ENCODE assay signal across 10 cellular contexts in the genomic region with DNA sequence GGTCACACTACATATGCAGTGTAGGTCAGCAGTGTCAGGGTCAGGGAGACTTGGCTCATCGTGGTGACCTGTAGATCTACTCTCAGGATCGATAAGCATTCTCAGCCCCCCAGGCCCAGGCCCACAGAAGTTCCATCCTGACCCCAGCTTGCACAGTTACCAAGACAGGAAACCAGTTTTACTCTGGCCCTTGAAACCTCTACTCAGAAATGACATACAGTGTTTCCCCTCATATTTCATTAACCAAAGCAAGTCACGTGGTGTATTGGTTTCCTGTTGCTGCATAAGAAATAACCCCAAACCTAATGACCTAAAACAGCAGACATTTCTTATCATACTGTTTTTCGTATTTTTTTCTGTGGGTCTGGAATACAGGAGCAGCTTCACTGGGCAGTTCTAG.
DNase-seq lines count a peak whose midpoint lies in the region; ATAC-seq and TF ChIP-seq lines count a peak whose summit lies in the region.
"Had no signal": no experiment of that assay in that cellular context is flagged by ENCODE, and none has a peak within 500 bp of the region (broad histone marks: within the 10 kb centered on the region; RNA-seq: fewer than 3 reads in every experiment).

No MANE protein-coding gene starts in this region.

- H3K36me3 ChIP-seq in hepatocyte (replicated peaks; ENCODE audit: insufficient read depth, low read depth): no peaks in the 10 kb centered on the region
- H3K36me3 ChIP-seq: uterus had no signal

- no peaks in the 10 kb centered on the region for H3K9me3 ChIP-seq in hepatocyte (ENCODE audit: low read depth)
- H3K9me3 ChIP-seq: left ventricle myocardium inferior, uterus had no signal

- H3K4me3 ChIP-seq in dorsolateral prefrontal cortex (no peak overlapping the region), hepatocyte (no peak overlapping the region)
- H3K4me3 ChIP-seq: left ventricle myocardium inferior, uterus had no signal

- ATAC-seq in GM18508 (IDR thresholded peaks at IDR 0.05; ENCODE audit: insufficient read depth, unreplicated experiment) (peak; percentile 75), GM21423 (IDR thresholded peaks at IDR 0.05; ENCODE audit: unreplicated experiment) (peak; percentile 74), HG03521 (IDR thresholded peaks at IDR 0.05; ENCODE audit: unreplicated experiment) (peak; percentile 78), left cardiac atrium (no peak)
- ATAC-seq in effector memory CD8-positive, alpha-beta T cell (replicated peaks): peak; percentile 88

- no peaks in the 10 kb centered on the region for H3K27me3 Mint-ChIP-seq in effector memory CD8-positive, alpha-beta T cell

- H3K27me3 ChIP-seq in dorsolateral prefrontal cortex (no peaks in the 10 kb centered on the region), hepatocyte (no peaks in the 10 kb centered on the region)
- H3K27me3 ChIP-seq: uterus had no signal

- peak overlapping the region; percentile 64 to 71 for H3K4me3 Mint-ChIP-seq in effector memory CD8-positive, alpha-beta T cell

- no peak overlapping the region for H3K27ac ChIP-seq in dorsolateral prefrontal cortex
- no peak overlapping the region for H3K27ac ChIP-seq in hepatocyte
- H3K27ac ChIP-seq: left ventricle myocardium inferior, uterus had no signal

- H3K9me3 Mint-ChIP-seq in effector memory CD8-positive, alpha-beta T cell: no peaks in the 10 kb centered on the region

- H3K4me2 ChIP-seq in hepatocyte: no peak overlapping the region

- H3K79me2 ChIP-seq in hepatocyte: no peaks in the 10 kb centered on the region

- H3K9me2 ChIP-seq in hepatocyte (replicated peaks; ENCODE audit: insufficient read depth): no peaks in the 10 kb centered on the region

- DNase-seq in effector memory CD8-positive, alpha-beta T cell: peak; percentile 11 to 37 (median 15)
- DNase-seq in dorsolateral prefrontal cortex (no peak), hepatocyte (ENCODE audit: low spot score) (no peak), DMS79 (lab: John Stamatoyannopoulos, UW) (no peak), left cardiac atrium (no peak)
- DNase-seq: left ventricle myocardium inferior, uterus had no signal

- intact Hi-C loops in dorsolateral prefrontal cortex (cut with DNase I) (loop anchor here (2.0 to 5.0 kb wide), 3 partner anchors 109 to 622 kb away; no protein-coding TSS in a partner anchor), left cardiac atrium (cut with DNase I) (loop anchor here in 1 of 2 donors (10.0 kb wide), 1 partner anchor 109 kb away; no protein-coding TSS in a partner anchor)

- H3K4me1 Mint-ChIP-seq in effector memory CD8-positive, alpha-beta T cell (ENCODE audit: low read depth in 2 of 2): peaks cover 39 to 50% of the 10 kb centered on the region in 2 donors

- no peaks in the 10 kb centered on the region for H3K36me3 Mint-ChIP-seq in effector memory CD8-positive, alpha-beta T cell (ENCODE audit: insufficient read depth)

- TF ChIP-seq CTCF in dorsolateral prefrontal cortex (IDR thresholded peaks at IDR 0.05 in 54 of 56, conservative IDR thresholded peaks at IDR 0.05 in 2 of 56; ENCODE audit: low read depth in 1 of 56, partially characterized antibody in 56 of 56) (no peak), hepatocyte (IDR thresholded peaks at IDR 0.05; ENCODE audit: poor library complexity) (no peak)

- H3K4me1 ChIP-seq in hepatocyte (ENCODE audit: insufficient read depth): no peaks in the 10 kb centered on the region
- H3K4me1 ChIP-seq: uterus had no signal

- 86% methylated on average over 4 of the region's 4 CpGs for WGBS in hepatocyte (ENCODE audit: low lambda C conversion rate, missing lambda C conversion rate)

- H3K27ac Mint-ChIP-seq in effector memory CD8-positive, alpha-beta T cell: peak overlapping the region; percentile 94 to 99

- no peak overlapping the region for H2AFZ ChIP-seq in hepatocyte

- no peaks in the 10 kb centered on the region for H4K20me1 ChIP-seq in hepatocyte (ENCODE audit: insufficient read depth, poor library complexity, severe bottlenecking)

Comparison
In these comparisons a context has a peak if more than half of its experiments do, and no peak if none do; other contexts are left out.
1. ATAC-seq: peak in GM18508 (single experiment), GM21423 (single experiment), HG03521 (single experiment) and effector memory CD8-positive, alpha-beta T cell (single experiment); none in left cardiac atrium (0 of 2).
2. DNase-seq: peak in effector memory CD8-positive, alpha-beta T cell (3 of 3); none in dorsolateral prefrontal cortex (0 of 10), hepatocyte (single experiment), DMS79 (single experiment) and left cardiac atrium (single experiment).